In genomic region chr2:2269989-2270562, GRCh38 we compare ENCODE assay signal across 14 cellular contexts.
"Had no signal": no experiment of that assay in that cellular context is flagged by ENCODE, and none has a peak within 500 bp of the region (broad histone marks: within the 10 kb centered on the region; RNA-seq: fewer than 3 reads in every experiment).

No MANE protein-coding gene starts in this region.

- H3K4me3 ChIP-seq: heart right ventricle, lower lobe of right lung, neural progenitor cell, pancreas, upper lobe of left lung had no signal

- H3K9me3 ChIP-seq: heart right ventricle, lower lobe of right lung, pancreas, upper lobe of left lung had no signal

- DNase-seq: activated CD4-positive, alpha-beta memory T cell treated with anti-CD3 and anti-CD28 coated beads, Interleukin-2, amount 10 ng/mL, durations not matched to agents 7 days and 5 days; activated CD4-positive, alpha-beta T cell treated with anti-CD3 and anti-CD28 coated beads for 4 hours; activated gamma-delta T cell treated with Interleukin-2 at 50 U/mL for 16 hours; activated T-cell treated with anti-CD3 and anti-CD28 coated beads, Interleukin-2, amount 50 U/mL, for 4 hours; amniotic stem cell; effector CD8-positive, alpha-beta T cell; foreskin melanocyte; heart right ventricle; lower lobe of right lung; pancreas; stimulated activated CD4-positive, alpha-beta T cell treated with anti-CD3 and anti-CD28 coated beads, Interleukin-1b, Interleukin-23, amount 100 ng/mL, for 48 hours; stimulated activated naive CD8-positive, alpha-beta T cell treated with anti-CD3 and anti-CD28 coated beads, Interleukin-15, amount 100 ng/mL, for 72 hours had no signal

- H3K4me2 ChIP-seq: neural progenitor cell had no signal

- H3K9ac ChIP-seq: neural progenitor cell had no signal

- H3K27ac ChIP-seq: heart right ventricle, lower lobe of right lung, neural progenitor cell, pancreas, upper lobe of left lung had no signal

- H3K27me3 ChIP-seq: heart right ventricle, neural progenitor cell, pancreas, upper lobe of left lung had no signal

- H2AFZ ChIP-seq: neural progenitor cell had no signal

- H3K4me1 ChIP-seq: lower lobe of right lung, neural progenitor cell, pancreas had no signal

- H3K36me3 ChIP-seq: heart right ventricle, lower lobe of right lung, neural progenitor cell, pancreas, upper lobe of left lung had no signal
